21 cellular contexts compared by ENCODE assay signal in the genomic region with DNA sequence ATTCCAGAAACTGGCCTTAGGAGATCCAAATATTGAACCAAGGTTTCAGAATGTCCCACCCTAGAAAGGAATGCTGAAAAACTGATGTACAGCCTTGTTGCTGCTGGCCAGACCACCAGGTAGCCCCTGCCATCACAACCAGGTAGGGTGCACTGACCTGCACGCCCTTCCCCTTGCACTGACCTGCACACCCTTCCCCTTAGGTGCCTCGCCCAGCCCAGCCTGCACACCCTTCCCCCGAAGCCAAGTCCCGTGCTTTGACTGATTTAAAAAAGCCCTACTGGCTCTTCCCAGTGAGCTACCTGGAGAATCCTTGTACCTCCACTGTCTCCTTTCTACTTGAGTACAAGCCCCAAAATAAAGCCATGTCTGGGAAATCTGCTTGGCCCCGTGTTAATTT.
"Had no signal": no experiment of that assay in that cellular context is flagged by ENCODE, and none has a peak within 500 bp of the region (broad histone marks: within the 10 kb centered on the region; RNA-seq: fewer than 3 reads in every experiment).

No MANE protein-coding gene starts in this region.

- H3K27ac ChIP-seq: KMS-11, RWPE1 had no signal

- H3K9ac ChIP-seq: KMS-11, SK-N-SH had no signal

- ATAC-seq: K562, Panc1, PC-3 had no signal

- H3K9me3 Mint-ChIP-seq: IgD-negative memory B cell had no signal

- H3K4me2 ChIP-seq: KMS-11, SK-N-SH had no signal

- H3K4me3 Mint-ChIP-seq: IgD-negative memory B cell had no signal

- H3K9me2 ChIP-seq: SK-N-SH had no signal

- H3K4me3 ChIP-seq: K562 had no signal

- H3K9me3 ChIP-seq: SK-N-SH had no signal

- H3K27ac Mint-ChIP-seq: IgD-negative memory B cell had no signal

- DNase-seq: Kasumi-1, MM.1S, NCI-H1092 treated with DMSO at 0.1 percent for 48 hours, NCI-H1436, NCI-H187, NCI-H2029, NCI-H2081 treated with DMSO at 0.1 percent for 48 hours, NCI-H2171, NCI-H226, NCI-H446, NCI-H510A, NCI-H526, PC-3, SHP77, SK-N-SH, SW 1271 had no signal
